Comparison of ENCODE assay signal across 18 cellular contexts in genomic region chr5:121108725-121109124, GRCh38.
DNase-seq lines count a peak whose midpoint lies in the region; ATAC-seq and TF ChIP-seq lines count a peak whose summit lies in the region.
"Had no signal": no experiment of that assay in that cellular context is flagged by ENCODE, and none has a peak within 500 bp of the region (broad histone marks: within the 10 kb centered on the region; RNA-seq: fewer than 3 reads in every experiment).

No MANE protein-coding gene starts in this region.

- no peaks in the 10 kb centered on the region for H3K4me1 Mint-ChIP-seq in activated CD4-positive, alpha-beta T cell treated with anti-CD3 and anti-CD28 coated beads, Interleukin-2, amount 10 ng/mL, durations not matched to agents 24 days and 14 days

- peak; percentile 1 for DNase-seq in Caki2 (ENCODE audit: low read depth)
- peak; percentile 48 for DNase-seq in H7
- DNase-seq in RWPE2 (ENCODE audit: low spot score): no peak
- peak; percentile 67 for DNase-seq in iPS-NIHi7 (ENCODE audit: extremely low spot score)
- DNase-seq in NCI-H2227 treated with DMSO at 0.1 percent for 48 hours (lab: John Stamatoyannopoulos, UW): no peak
- no peak for DNase-seq in activated CD4-positive, alpha-beta T cell treated with anti-CD3 and anti-CD28 coated beads, Interleukin-2, amount 10 ng/mL, durations not matched to agents 24 days and 14 days
- DNase-seq: activated CD8-positive, alpha-beta T cell treated with anti-CD3 and anti-CD28 coated beads for 36 hours; activated T-cell treated with anti-CD3 and anti-CD28 coated beads, Interleukin-2, amount 50 U/mL, for 48 hours; body of pancreas; COR-L47; foreskin melanocyte; NCI-H2029 treated with DMSO at 0.1 percent for 48 hours; NCI-H524 treated with DMSO at 0.1 percent for 48 hours; stimulated activated CD4-positive, alpha-beta T cell treated with anti-CD3 and anti-CD28 coated beads, Interleukin-2, amount 100 ng/mL, for 48 hours had no signal

- H3K4me1 ChIP-seq in RWPE2 (ENCODE audit: insufficient read depth, poor library complexity, severe bottlenecking): no peaks in the 10 kb centered on the region
- H3K4me1 ChIP-seq: body of pancreas, HAP-1 had no signal

- H3K36me3 ChIP-seq in H7 (replicated peaks; ENCODE audit: control insufficient read depth, insufficient read depth, low read length) (no peaks in the 10 kb centered on the region), RWPE2 (ENCODE audit: low read depth) (no peaks in the 10 kb centered on the region)
- H3K36me3 ChIP-seq: HAP-1 had no signal

- no peak overlapping the region for H3K4me3 Mint-ChIP-seq in activated CD4-positive, alpha-beta T cell treated with anti-CD3 and anti-CD28 coated beads, Interleukin-2, amount 10 ng/mL, durations not matched to agents 24 days and 14 days
- H3K4me3 Mint-ChIP-seq: activated CD8-positive, alpha-beta T cell treated with anti-CD3 and anti-CD28 coated beads for 36 hours; activated naive CD8-positive, alpha-beta T cell had no signal

- H3K9me3 Mint-ChIP-seq in activated CD4-positive, alpha-beta T cell treated with anti-CD3 and anti-CD28 coated beads, Interleukin-2, amount 10 ng/mL, durations not matched to agents 24 days and 14 days: no peaks in the 10 kb centered on the region

- no peak for TF ChIP-seq CTCF in RWPE2 (IDR thresholded peaks at IDR 0.05; ENCODE audit: poor library complexity, severe bottlenecking)

- intact Hi-C loops in activated CD4-positive, alpha-beta T cell treated with anti-CD3 and anti-CD28 coated beads, Interleukin-2, amount 10 ng/mL, durations not matched to agents 24 days and 14 days (cut with micrococcal nuclease): no loop called here

- H3K27ac Mint-ChIP-seq in activated CD4-positive, alpha-beta T cell treated with anti-CD3 and anti-CD28 coated beads, Interleukin-2, amount 10 ng/mL, durations not matched to agents 24 days and 14 days: no peak overlapping the region
- H3K27ac Mint-ChIP-seq: activated CD8-positive, alpha-beta T cell treated with anti-CD3 and anti-CD28 coated beads for 36 hours; activated naive CD8-positive, alpha-beta T cell had no signal

- no peaks in the 10 kb centered on the region for H3K36me3 Mint-ChIP-seq in activated CD4-positive, alpha-beta T cell treated with anti-CD3 and anti-CD28 coated beads, Interleukin-2, amount 10 ng/mL, durations not matched to agents 24 days and 14 days (ENCODE audit: low read depth)
- H3K36me3 Mint-ChIP-seq: activated naive CD8-positive, alpha-beta T cell had no signal

- H3K27me3 ChIP-seq in H7 (ENCODE audit: control insufficient read depth, insufficient read depth, low read length): no peaks in the 10 kb centered on the region
- H3K27me3 ChIP-seq in RWPE2 (ENCODE audit: insufficient read depth, poor library complexity, severe bottlenecking): no peaks in the 10 kb centered on the region
- H3K27me3 ChIP-seq: body of pancreas had no signal

- in situ Hi-C loops in Caki2 (cut with HindIII; ENCODE audit: low pct_unique_long_range_greater_than_20kb, low sequenced_read_pairs): no loop called here

- peak; percentile 58; the same call in 2 of the 3 replicates for ATAC-seq in RWPE2 (ENCODE audit: low read depth)
- no peak for ATAC-seq in HG03175 (IDR thresholded peaks at IDR 0.05; ENCODE audit: unreplicated experiment)
- ATAC-seq: activated CD8-positive, alpha-beta T cell treated with anti-CD3 and anti-CD28 coated beads for 36 hours; body of pancreas had no signal

- no peaks in the 10 kb centered on the region for H3K27me3 Mint-ChIP-seq in activated CD4-positive, alpha-beta T cell treated with anti-CD3 and anti-CD28 coated beads, Interleukin-2, amount 10 ng/mL, durations not matched to agents 24 days and 14 days
- H3K27me3 Mint-ChIP-seq: activated CD8-positive, alpha-beta T cell treated with anti-CD3 and anti-CD28 coated beads for 36 hours; activated naive CD8-positive, alpha-beta T cell had no signal

- H3K27ac ChIP-seq in RWPE2 (ENCODE audit: poor library complexity, severe bottlenecking): no peak overlapping the region
- H3K27ac ChIP-seq: body of pancreas, coronary artery had no signal

- H3K4me3 ChIP-seq in H7 (ENCODE audit: insufficient read depth, low read depth, low read length): peak overlapping the region; percentile 1; the same call in 1 of the 2 replicates
- H3K4me3 ChIP-seq in RWPE2 (ENCODE audit: severe bottlenecking): no peak overlapping the region
- H3K4me3 ChIP-seq: body of pancreas, coronary artery, HAP-1 had no signal

- H3K9me3 ChIP-seq in RWPE2 (ENCODE audit: severe bottlenecking): no peaks in the 10 kb centered on the region
- H3K9me3 ChIP-seq: body of pancreas, HAP-1 had no signal

Comparison
In these comparisons a context has a peak if more than half of its experiments do, and no peak if none do; other contexts are left out.
1. DNase-seq: peak in Caki2 (single experiment), H7 (single experiment) and iPS-NIHi7 (single experiment); none in RWPE2 (single experiment), NCI-H2227 treated with DMSO at 0.1 percent for 48 hours (single experiment) and activated CD4-positive, alpha-beta T cell treated with anti-CD3 and anti-CD28 coated beads, Interleukin-2, amount 10 ng/mL, durations not matched to agents 24 days and 14 days (single experiment).